In the genomic region with DNA sequence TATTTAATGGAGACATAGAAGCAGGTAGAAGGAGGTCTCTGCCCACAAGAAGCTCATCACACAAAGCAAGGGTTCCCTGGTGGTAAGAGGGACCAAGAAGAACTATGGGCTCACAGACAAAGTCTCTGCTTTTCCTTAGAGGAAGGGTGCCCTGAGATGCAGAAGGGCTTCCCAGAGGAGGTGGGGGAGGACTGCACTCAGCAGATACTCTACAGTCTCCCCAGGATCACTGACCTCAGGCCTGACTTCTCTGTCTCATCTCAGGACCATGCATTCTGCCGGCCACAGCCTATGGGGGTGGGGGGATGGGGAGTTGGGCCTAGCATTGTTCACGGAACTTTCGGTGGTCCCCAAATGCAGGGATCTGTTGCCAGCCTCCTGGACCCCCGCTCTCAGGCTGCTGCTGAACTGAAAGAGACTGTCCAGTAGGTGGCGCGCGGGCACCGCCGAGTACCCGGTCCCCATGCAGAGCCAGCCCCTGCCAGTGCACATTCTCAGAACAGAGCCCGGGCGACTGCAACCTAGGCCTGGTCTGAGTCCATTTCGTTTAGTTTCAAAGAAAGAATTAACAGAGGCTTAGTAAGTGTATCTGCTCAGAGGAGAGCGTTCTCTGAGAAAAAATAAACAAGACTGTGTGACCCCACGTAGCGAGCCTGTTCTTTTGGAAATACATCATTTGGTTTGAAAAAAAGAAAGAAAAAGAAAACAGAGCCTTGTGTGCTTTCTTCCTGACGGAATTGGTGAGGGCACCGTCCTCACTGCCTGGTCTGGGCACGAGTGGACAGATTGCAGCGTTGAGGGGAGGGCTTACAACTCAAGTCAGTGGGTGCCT, we compare ENCODE assay signal across 8 cellular contexts.
A peak's percentile ranks its signal among the peaks of the same experiment; 100 is the strongest.
DNase-seq lines count a peak whose midpoint lies in the region; ATAC-seq and TF ChIP-seq lines count a peak whose summit lies in the region.

No MANE protein-coding gene starts in this region.

- intact Hi-C loops in Right ventricle myocardium inferior (cut with DNase I) (loop anchor here (5.0 to 10.0 kb wide), 3 partner anchors 329 to 631 kb away; partner anchors contain the start of gene WNT5A), posterior vena cava (cut with DNase I) (loop anchor here in 1 of 2 donors (5.0 to 10.0 kb wide), 3 partner anchors 331 to 631 kb away; partner anchors contain the start of gene WNT5A)

- CTCF ChIA-PET in activated naive CD4-positive, alpha-beta T cell treated with anti-CD3 and anti-CD28 coated beads, Interleukin-2, amount 10 ng/mL, durations not matched to agents 7 days and 5 days (lab: Charles Lee): interaction anchor here (0.7 to 1.0 kb wide), 6 partner anchors 8 to 560 kb away, joined by 3 read pairs; no protein-coding TSS in a partner anchor

- no peak overlapping the region for H3K4me3 Mint-ChIP-seq in activated naive CD4-positive, alpha-beta T cell treated with anti-CD3 and anti-CD28 coated beads, Interleukin-2, amount 10 ng/mL, durations not matched to agents 7 days and 5 days

- H3K4me3 ChIP-seq in AG10803 (ENCODE audit: low read length) (no peak overlapping the region), NT2/D1 (ENCODE audit: insufficient read length, low read depth) (no peak overlapping the region)

- H3K4me1 ChIP-seq in NT2/D1 (ENCODE audit: insufficient read depth, insufficient read length): no peaks in the 10 kb centered on the region

- DNase-seq in AG10803 (ENCODE audit: low read depth) (peak; percentile 73), NT2/D1 (ENCODE audit: low read depth, low spot score) (peak; percentile 58), Right ventricle myocardium inferior (ENCODE audit: missing footprints) (peak; percentile 88), posterior vena cava (ENCODE audit: low spot score) (peak; percentile 93), GF-D8 (lab: John Stamatoyannopoulos, UW) (no peak)
- peak; percentile 64 for DNase-seq in activated naive CD4-positive, alpha-beta T cell treated with anti-CD3 and anti-CD28 coated beads, Interleukin-2, amount 10 ng/mL, durations not matched to agents 7 days and 5 days

- ATAC-seq in GM18868 (IDR thresholded peaks at IDR 0.05; ENCODE audit: unreplicated experiment) (peak; percentile 86), HG03565 (IDR thresholded peaks at IDR 0.05; ENCODE audit: unreplicated experiment) (peak; percentile 68), Right ventricle myocardium inferior (peak; percentile 86)

- H3K27me3 ChIP-seq in NT2/D1 (ENCODE audit: insufficient read depth, insufficient read length): no peaks in the 10 kb centered on the region

- H3K9ac ChIP-seq in NT2/D1 (ENCODE audit: insufficient read length, low read depth): peak overlapping the region; percentile 61

- H3K4me1 Mint-ChIP-seq in activated naive CD4-positive, alpha-beta T cell treated with anti-CD3 and anti-CD28 coated beads, Interleukin-2, amount 10 ng/mL, durations not matched to agents 7 days and 5 days: no peaks in the 10 kb centered on the region

- peak; percentile 74 for TF ChIP-seq CTCF in AG10803 (conservative IDR thresholded peaks at IDR 0.05; ENCODE audit: low read length)

- no peaks in the 10 kb centered on the region for H3K36me3 Mint-ChIP-seq in activated naive CD4-positive, alpha-beta T cell treated with anti-CD3 and anti-CD28 coated beads, Interleukin-2, amount 10 ng/mL, durations not matched to agents 7 days and 5 days

- H3K27ac Mint-ChIP-seq in activated naive CD4-positive, alpha-beta T cell treated with anti-CD3 and anti-CD28 coated beads, Interleukin-2, amount 10 ng/mL, durations not matched to agents 7 days and 5 days: no peak overlapping the region

- H3K36me3 ChIP-seq in NT2/D1 (ENCODE audit: insufficient read depth, insufficient read length, low read length): no peaks in the 10 kb centered on the region

- H3K9me3 ChIP-seq in NT2/D1 (ENCODE audit: insufficient read depth, low read length): no peaks in the 10 kb centered on the region

- H3K27me3 Mint-ChIP-seq in activated naive CD4-positive, alpha-beta T cell treated with anti-CD3 and anti-CD28 coated beads, Interleukin-2, amount 10 ng/mL, durations not matched to agents 7 days and 5 days: no peaks in the 10 kb centered on the region

- no peaks in the 10 kb centered on the region for H3K9me3 Mint-ChIP-seq in activated naive CD4-positive, alpha-beta T cell treated with anti-CD3 and anti-CD28 coated beads, Interleukin-2, amount 10 ng/mL, durations not matched to agents 7 days and 5 days
